ENCODE assay signal across 1 cellular context in the genomic region with DNA sequence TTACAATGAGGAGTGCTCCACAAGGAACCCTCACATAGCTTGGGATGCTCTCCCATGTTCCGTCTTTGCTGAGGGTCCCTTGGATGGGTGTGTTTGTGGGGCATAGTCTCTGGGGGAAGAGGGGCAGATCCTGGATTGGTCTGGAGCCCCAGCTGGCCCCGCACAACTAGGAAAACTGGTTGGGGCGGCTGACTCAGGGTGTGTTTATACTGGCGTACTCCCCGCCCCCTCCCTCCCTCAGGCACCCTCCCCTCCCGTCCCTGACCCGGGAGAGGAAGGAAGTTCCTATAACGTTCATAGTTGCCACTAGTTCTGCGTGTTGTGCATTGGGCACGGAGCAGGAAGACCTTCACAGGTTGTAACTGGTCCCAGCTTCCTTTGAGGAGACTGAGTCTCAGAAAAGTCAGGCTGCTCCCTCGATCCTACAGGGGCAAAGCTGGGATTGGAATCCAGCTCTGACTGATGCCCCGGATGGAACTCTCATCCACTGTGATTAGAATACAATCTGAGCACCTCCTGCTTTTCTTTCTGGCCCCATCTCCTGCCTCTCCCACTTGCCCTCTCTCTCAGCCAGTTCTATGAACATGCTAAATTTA.
TF ChIP-seq lines count a peak whose summit lies in the region.

No MANE protein-coding gene starts in this region.

TF ChIP-seq in endothelial cell of umbilical vein, 7 proteins besides CTCF, POLR2A, EP300 and RAD21 (continued from another document):
- peak; percentile 80 for TF ChIP-seq POLR2AphosphoS5 (IDR thresholded peaks at IDR 0.05; ENCODE audit: insufficient read depth, low read depth, low read length)
